ENCODE assay signal across 8 cellular contexts in genomic region chr4:111937368-111937767, GRCh38.
DNase-seq lines count a peak whose midpoint lies in the region; ATAC-seq and TF ChIP-seq lines count a peak whose summit lies in the region.

No MANE protein-coding gene starts in this region.

- no peaks in the 10 kb centered on the region for H3K79me2 ChIP-seq in DND-41 (ENCODE audit: insufficient read depth, low read length)
- H3K79me2 ChIP-seq in SU-DHL-6 (ENCODE audit: insufficient read depth, low read length), result no peaks in the 10 kb centered on the region

- H3K4me2 ChIP-seq in DND-41 (ENCODE audit: insufficient read depth, low read length) (no peak overlapping the region), SU-DHL-6 (ENCODE audit: low read depth, low read length, poor library complexity, severe bottlenecking) (no peak overlapping the region), neuronal stem cell (ENCODE audit: insufficient read depth, low read length, poor library complexity, severe bottlenecking) (no peak overlapping the region)

- no peak overlapping the region for H4K8ac ChIP-seq in neuronal stem cell (ENCODE audit: low read depth, low read length)

- H3K27ac Mint-ChIP-seq in memory B cell, result no peak overlapping the region

- H4K20me1 ChIP-seq in DND-41 (ENCODE audit: insufficient read depth, low read length) (no peaks in the 10 kb centered on the region), SU-DHL-6 (ENCODE audit: low read depth, low read length) (no peaks in the 10 kb centered on the region)

- no peak for DNase-seq in DND-41
- peak; percentile 10 for DNase-seq in HuH-7.5 (ENCODE audit: low spot score)
- DNase-seq in memory B cell (ENCODE audit: low spot score in 2 of 2), result peak in 1 of 2 donors; percentile 23
- DNase-seq in NK-92 treated with Interleukin-12 subunit alpha and Interleukin-12 subunit beta, amount 100 ng/mL, for 24 hours (lab: John Stamatoyannopoulos, UW), result no peak
- no peak for DNase-seq in neuronal stem cell (ENCODE audit: low spot score)
- DNase-seq in C1 segment of cervical spinal cord (lab: John Stamatoyannopoulos, UW), result no peak

- H3K14ac ChIP-seq in neuronal stem cell (ENCODE audit: low read length), result no peak overlapping the region

- H3K9me2 ChIP-seq in SU-DHL-6 (replicated peaks; ENCODE audit: insufficient read depth, low read length), result no peaks in the 10 kb centered on the region

- ATAC-seq in DND-41 (ENCODE audit: insufficient read depth, low read depth) (no peak), GM21367 (IDR thresholded peaks at IDR 0.05; ENCODE audit: unreplicated experiment) (peak; percentile 78), memory B cell (ENCODE audit: low read depth) (peak; percentile 65)

- H3K36me3 Mint-ChIP-seq in memory B cell, result no peaks in the 10 kb centered on the region

- H3K23ac ChIP-seq in neuronal stem cell (ENCODE audit: low read depth, low read length, poor library complexity), result no peak overlapping the region

- no peak overlapping the region for H3K4me3 Mint-ChIP-seq in memory B cell

- no peaks in the 10 kb centered on the region for H3K9me3 Mint-ChIP-seq in memory B cell

- H3K79me1 ChIP-seq in neuronal stem cell (ENCODE audit: low read depth, low read length), result no peaks in the 10 kb centered on the region

- no peak overlapping the region for H2AK5ac ChIP-seq in neuronal stem cell (ENCODE audit: low read depth, low read length)

- H3K9me3 ChIP-seq in DND-41 (ENCODE audit: insufficient read depth, low read length, severe bottlenecking) (no peaks in the 10 kb centered on the region), SU-DHL-6 (ENCODE audit: insufficient read depth, low read length) (no peaks in the 10 kb centered on the region), neuronal stem cell (replicated peaks in 1 of 2; ENCODE audit: control insufficient read depth in 2 of 2, insufficient read depth in 1 of 2, low read depth in 1 of 2, low read length in 2 of 2) (no peaks in the 10 kb centered on the region)

- no peak overlapping the region for H3K18ac ChIP-seq in neuronal stem cell (ENCODE audit: low read length)

- no peak overlapping the region for H3K9ac ChIP-seq in DND-41 (ENCODE audit: low read depth, low read length)
- H3K9ac ChIP-seq in SU-DHL-6 (ENCODE audit: low read length), result no peak overlapping the region
- H3K9ac ChIP-seq in neuronal stem cell (ENCODE audit: low read depth, low read length, poor library complexity), result no peak overlapping the region

- peaks cover 4% of the 10 kb centered on the region for H3K4me1 Mint-ChIP-seq in memory B cell

- H2AFZ ChIP-seq in DND-41 (ENCODE audit: low read depth, low read length) (no peak overlapping the region), SU-DHL-6 (ENCODE audit: low read depth, low read length, severe bottlenecking) (no peak overlapping the region), neuronal stem cell (ENCODE audit: low read length) (no peak overlapping the region)

- H3K36me3 ChIP-seq in DND-41 (ENCODE audit: insufficient read depth, low read length) (no peaks in the 10 kb centered on the region), SU-DHL-6 (ENCODE audit: low read length) (no peaks in the 10 kb centered on the region), neuronal stem cell (replicated peaks in 1 of 2; ENCODE audit: control insufficient read depth in 2 of 2, insufficient read depth in 2 of 2, low read length in 2 of 2) (no peaks in the 10 kb centered on the region)

- no peak overlapping the region for H3K27ac ChIP-seq in DND-41 (ENCODE audit: low read length)
- H3K27ac ChIP-seq in SU-DHL-6 (ENCODE audit: low read depth, low read length), result no peak overlapping the region
- H3K27ac ChIP-seq in neuronal stem cell (replicated peaks; ENCODE audit: low read length), result no peak overlapping the region

- TF ChIP-seq CTCF in DND-41 (IDR thresholded peaks at IDR 0.05; ENCODE audit: borderline replicate concordance, extremely low read depth, low read length, poor library complexity, severe bottlenecking), result peak; percentile 45
- peak; percentile 33 for TF ChIP-seq CTCF in SU-DHL-6 (IDR thresholded peaks at IDR 0.05; ENCODE audit: insufficient read depth, low read length, poor library complexity, severe bottlenecking)

- H2BK15ac ChIP-seq in neuronal stem cell (ENCODE audit: low read length), result no peak overlapping the region

- H4K91ac ChIP-seq in neuronal stem cell (ENCODE audit: low read depth, low read length, poor library complexity), result no peak overlapping the region

- no peak overlapping the region for H3K4ac ChIP-seq in neuronal stem cell (ENCODE audit: low read length)

- no peak overlapping the region for H2BK12ac ChIP-seq in neuronal stem cell (ENCODE audit: low read length)

- no peaks in the 10 kb centered on the region for H3F3A ChIP-seq in SU-DHL-6 (ENCODE audit: insufficient read depth)

- H3K4me3 ChIP-seq in DND-41 (ENCODE audit: low read depth in 1 of 2, low read length in 2 of 2) (no peak overlapping the region), SU-DHL-6 (ENCODE audit: insufficient read depth, low read length, poor library complexity, severe bottlenecking) (no peak overlapping the region), neuronal stem cell (ENCODE audit: low read length in 2 of 2) (no peak overlapping the region)

- H3K27me3 ChIP-seq in DND-41 (ENCODE audit: insufficient read depth, low read length, poor library complexity), result no peaks in the 10 kb centered on the region
- no peaks in the 10 kb centered on the region for H3K27me3 ChIP-seq in SU-DHL-6 (ENCODE audit: low read length)
- no peaks in the 10 kb centered on the region for H3K27me3 ChIP-seq in neuronal stem cell (ENCODE audit: control insufficient read depth in 3 of 3, insufficient read depth in 3 of 3, low read depth in 1 of 3, low read length in 3 of 3)

- H2BK5ac ChIP-seq in neuronal stem cell (ENCODE audit: low read length), result no peak overlapping the region

- H3K27me3 Mint-ChIP-seq in memory B cell, result peaks cover 2% of the 10 kb centered on the region

- H3K4me1 ChIP-seq in DND-41 (ENCODE audit: insufficient read depth, low read length) (no peaks in the 10 kb centered on the region), neuronal stem cell (ENCODE audit: control insufficient read depth in 2 of 2, insufficient read depth in 1 of 2, low read depth in 1 of 2, low read length in 2 of 2) (peaks cover 0 to 2% of the 10 kb centered on the region in 2 donors)

- no peak overlapping the region for H2BK120ac ChIP-seq in neuronal stem cell (ENCODE audit: low read depth, low read length)
